Comparison of ENCODE assay signal across 16 cellular contexts in genomic region chr6:22613695-22614094, GRCh38. TPM values are rescaled to one million over a fixed set of nuclear protein-coding genes. Genes with fewer than 3 reads are reported as not detected.
DNase-seq lines count a peak whose midpoint lies in the region; FAIRE-seq and TF ChIP-seq lines count a peak whose summit lies in the region.
"Had no signal": no experiment of that assay in that cellular context is flagged by ENCODE, and none has a peak within 500 bp of the region (broad histone marks: within the 10 kb centered on the region; RNA-seq: fewer than 3 reads in every experiment).

No MANE protein-coding gene starts in this region.

- no peak overlapping the region for H2BK15ac ChIP-seq in mesenchymal stem cell (ENCODE audit: low read depth, poor library complexity, severe bottlenecking)

- no peaks in the 10 kb centered on the region for H3K36me3 Mint-ChIP-seq in glutamatergic neuron (ENCODE audit: unreplicated experiment)
- H3K36me3 Mint-ChIP-seq: IgD-negative memory B cell had no signal

- no peak for TF ChIP-seq POLR2A in adrenal gland (IDR thresholded peaks at IDR 0.05)

- no peaks in the 10 kb centered on the region for H3K4me1 ChIP-seq in mesenchymal stem cell (ENCODE audit: control insufficient read depth, insufficient read depth, low read depth, low read length)
- H3K4me1 ChIP-seq in adrenal gland (replicated peaks in 1 of 2): no peaks in the 10 kb centered on the region
- H3K4me1 ChIP-seq: BE2C, neural progenitor cell had no signal

- peak overlapping the region; percentile 38 for H3K27ac ChIP-seq in mesenchymal stem cell (ENCODE audit: low read length, poor library complexity, severe bottlenecking)
- H3K27ac ChIP-seq in caudate nucleus (ENCODE audit: low read depth, low read length): no peak overlapping the region
- H3K27ac ChIP-seq in adrenal gland: no peak overlapping the region
- H3K27ac ChIP-seq: neural progenitor cell, VCaP had no signal

- WGBS in mesenchymal stem cell: 5% methylated on average over 3 of the region's 3 CpGs
- WGBS in adrenal gland, 4 donors: 46 to 58% (median 51%) methylated on average over 3 of the region's 3 CpGs

- no peaks in the 10 kb centered on the region for H3K36me3 ChIP-seq in mesenchymal stem cell (ENCODE audit: control insufficient read depth in 1 of 2, insufficient read depth in 2 of 2, low read depth in 1 of 2, low read length in 2 of 2)
- H3K36me3 ChIP-seq in adrenal gland (replicated peaks in 1 of 2): no peaks in the 10 kb centered on the region
- H3K36me3 ChIP-seq: BE2C, neural progenitor cell had no signal

- DNase-seq in AG08396 (ENCODE audit: low spot score) (peak; percentile 61), M059J (ENCODE audit: low read depth) (peak; percentile 85), mesenchymal stem cell (peak; percentile 97), DMS 273 treated with DMSO at 0.1 percent for 48 hours (lab: John Stamatoyannopoulos, UW) (no peak), caudate nucleus (lab: John Stamatoyannopoulos, UW) (no peak), adrenal gland (no peak), glutamatergic neuron (no peak)
- DNase-seq: activated T-cell treated with anti-CD3 and anti-CD28 coated beads, Interleukin-2, amount 50 U/mL, for 4 hours; BE2C; NCI-H2107; OCI-M1 had no signal

- no peak overlapping the region for H4K91ac ChIP-seq in mesenchymal stem cell (ENCODE audit: low read length)

- no peaks in the 10 kb centered on the region for H3K9me3 Mint-ChIP-seq in glutamatergic neuron (ENCODE audit: unreplicated experiment)

- FAIRE-seq in endometrium (lab: Jason Lieb, UNC): peak; percentile 86

- H2BK5ac ChIP-seq in mesenchymal stem cell (ENCODE audit: low read depth, low read length, poor library complexity, severe bottlenecking): no peak overlapping the region

- no peak overlapping the region for H3K27ac Mint-ChIP-seq in glutamatergic neuron (ENCODE audit: unreplicated experiment)
- H3K27ac Mint-ChIP-seq: IgD-negative memory B cell, neural progenitor cell had no signal

- H3K4ac ChIP-seq in mesenchymal stem cell (ENCODE audit: low read depth in 1 of 2, low read length in 2 of 2): no peak overlapping the region

- H3K79me1 ChIP-seq in mesenchymal stem cell (replicated peaks; ENCODE audit: low read length, poor library complexity, severe bottlenecking): no peaks in the 10 kb centered on the region

- TF ChIP-seq CTCF in adrenal gland (IDR thresholded peaks at IDR 0.05) (no peak), glutamatergic neuron (IDR thresholded peaks at IDR 0.05; ENCODE audit: partially characterized antibody, unreplicated experiment) (no peak)

- no peak overlapping the region for H3K14ac ChIP-seq in mesenchymal stem cell (ENCODE audit: low read length in 2 of 2)

- H2BK120ac ChIP-seq in mesenchymal stem cell (ENCODE audit: low read depth, low read length): no peak overlapping the region

- H3K4me2 ChIP-seq in mesenchymal stem cell (ENCODE audit: low read length, poor library complexity, severe bottlenecking): no peak overlapping the region
- H3K4me2 ChIP-seq: neural progenitor cell had no signal

- H3K27me3 Mint-ChIP-seq in glutamatergic neuron (ENCODE audit: unreplicated experiment): no peaks in the 10 kb centered on the region
- H3K27me3 Mint-ChIP-seq: IgD-negative memory B cell had no signal

- H3K9ac ChIP-seq in mesenchymal stem cell (ENCODE audit: low read length): peak overlapping the region; percentile 63
- H3K9ac ChIP-seq: neural progenitor cell had no signal

- H2BK12ac ChIP-seq in mesenchymal stem cell (ENCODE audit: low read length in 2 of 2): no peak overlapping the region

- H4K8ac ChIP-seq in mesenchymal stem cell (ENCODE audit: low read length): no peak overlapping the region

- no peak overlapping the region for H3K18ac ChIP-seq in mesenchymal stem cell (ENCODE audit: low read depth in 1 of 2, low read length in 2 of 2)

- intact Hi-C loops in adrenal gland (cut with DNase I): no loop called here

- no peak overlapping the region for H2AFZ ChIP-seq in mesenchymal stem cell (ENCODE audit: low read depth, low read length)

- H3K4me3 ChIP-seq in mesenchymal stem cell (ENCODE audit: insufficient read depth in 1 of 2, low read depth in 1 of 2, low read length in 2 of 2) (no peak overlapping the region), adrenal gland (no peak overlapping the region)
- H3K4me3 ChIP-seq: neural progenitor cell had no signal

- no peak overlapping the region for H3K4me3 Mint-ChIP-seq in glutamatergic neuron (ENCODE audit: unreplicated experiment)
- H3K4me3 Mint-ChIP-seq: activated T-cell treated with anti-CD3 and anti-CD28 coated beads, Interleukin-2, amount 50 U/mL, for 4 hours; IgD-negative memory B cell; neural progenitor cell had no signal

- H3K27me3 ChIP-seq in mesenchymal stem cell (ENCODE audit: control insufficient read depth in 1 of 2, insufficient read depth in 1 of 2, low read length in 2 of 2) (no peaks in the 10 kb centered on the region), adrenal gland (no peaks in the 10 kb centered on the region)
- H3K27me3 ChIP-seq: BE2C, neural progenitor cell had no signal

- H2AK5ac ChIP-seq in mesenchymal stem cell (ENCODE audit: low read length, severe bottlenecking): no peak overlapping the region

- no peak overlapping the region for H3K23ac ChIP-seq in mesenchymal stem cell (ENCODE audit: low read length in 2 of 2)

- no peaks in the 10 kb centered on the region for H3K9me3 ChIP-seq in mesenchymal stem cell (ENCODE audit: control insufficient read depth, low read length)
- no peaks in the 10 kb centered on the region for H3K9me3 ChIP-seq in adrenal gland (replicated peaks in 1 of 3)
- H3K9me3 ChIP-seq: BE2C had no signal

- H3K4me1 Mint-ChIP-seq in glutamatergic neuron (ENCODE audit: low read depth, unreplicated experiment): no peaks in the 10 kb centered on the region

RNA-seq across cellular contexts. Expression of gene HDGFL1, which starts 44.3 kb away (rescaled TPM):
- total RNA-seq in M059J (2014; rRNA removed; shearing (Covaris generic)): not detected in 2 replicates
- polyA plus RNA-seq in mesenchymal stem cell (2013, experiment 1 of 2): not detected
- not detected for polyA plus RNA-seq in mesenchymal stem cell (2013, experiment 2 of 2)
- total RNA-seq in adrenal gland (not detected), glutamatergic neuron (ENCODE audit: unreplicated experiment) (not detected)
- polyA plus RNA-seq in adrenal gland: not detected
- total RNA-seq: activated T-cell treated with anti-CD3 and anti-CD28 coated beads, Interleukin-2, amount 50 U/mL, for 4 hours; subcutaneous adipose tissue had no signal
- polyA plus RNA-seq: IgD-negative memory B cell had no signal

Comparison
In these comparisons a context has a peak if more than half of its experiments do, and no peak if none do; other contexts are left out.
1. DNase-seq: peak in AG08396 (single experiment), M059J (single experiment) and mesenchymal stem cell (single experiment); none in DMS 273 treated with DMSO at 0.1 percent for 48 hours (single experiment), caudate nucleus (0 of 61), adrenal gland (0 of 7) and glutamatergic neuron (single experiment).